Comparison of ENCODE assay signal across 35 cellular contexts in genomic region chr11:45224766-45225165, GRCh38.
"Had no signal": no experiment of that assay in that cellular context is flagged by ENCODE, and none has a peak within 500 bp of the region (broad histone marks: within the 10 kb centered on the region; RNA-seq: fewer than 3 reads in every experiment).

No MANE protein-coding gene starts in this region.

- H3K9me3 ChIP-seq: ascending aorta had no signal

- H3K4me3 Mint-ChIP-seq: activated CD4-positive, alpha-beta memory T cell treated with anti-CD3 and anti-CD28 coated beads, Interleukin-2, amount 10 ng/mL, durations not matched to agents 7 days and 5 days; activated CD4-positive, alpha-beta T cell treated with anti-CD3 and anti-CD28 coated beads for 36 hours; activated CD4-positive, alpha-beta T cell treated with anti-CD3 and anti-CD28 coated beads, Interleukin-2, amount 10 ng/mL, durations not matched to agents 7 days and 5 days; activated CD8-positive, alpha-beta memory T cell treated with anti-CD3 and anti-CD28 coated beads, Interleukin-2, amount 10 ng/mL, durations not matched to agents 7 days and 5 days; activated CD8-positive, alpha-beta T cell treated with anti-CD3 and anti-CD28 coated beads, Interleukin-2, amount 10 ng/mL, durations not matched to agents 7 days and 5 days; activated naive CD4-positive, alpha-beta T cell treated with anti-CD3 and anti-CD28 coated beads, Interleukin-2, amount 10 ng/mL, durations not matched to agents 7 days and 5 days; activated naive CD4-positive, alpha-beta T cell treated with anti-CD3 and anti-CD28 coated beads, Interleukin-2, amount 50 U/mL, for 24 hours; activated naive CD8-positive, alpha-beta T cell; activated naive CD8-positive, alpha-beta T cell treated with anti-CD3 and anti-CD28 coated beads, Interleukin-2, amount 10 ng/mL, durations not matched to agents 7 days and 5 days; activated naive CD8-positive, alpha-beta T cell treated with anti-CD3 and anti-CD28 coated beads, Interleukin-2, amount 50 U/mL, for 24 hours; activated T-cell treated with anti-CD3 and anti-CD28 coated beads, Interleukin-2, amount 50 U/mL, for 24 hours; brain; central memory CD8-positive, alpha-beta T cell; T-helper 1 cell treated with Interleukin-12 subunit alpha and Interleukin-12 subunit beta and Interleukin-4 antibody, amounts not matched to agents 30 μg/mL and 1 μg/mL, for 36 hours; T-helper 2 cell treated with Interferon-gamma antibody and Interleukin-4, amounts not matched to agents 5 μg/mL and 100 μg/mL, for 36 hours; WTC11 had no signal

- H3K4me1 ChIP-seq: ascending aorta had no signal

- DNase-seq: activated CD4-positive, alpha-beta memory T cell treated with anti-CD3 and anti-CD28 coated beads, Interleukin-2, amount 10 ng/mL, durations not matched to agents 7 days and 5 days; activated CD4-positive, alpha-beta T cell treated with anti-CD3 and anti-CD28 coated beads for 1 hour; activated CD4-positive, alpha-beta T cell treated with anti-CD3 and anti-CD28 coated beads for 36 hours; activated CD4-positive, alpha-beta T cell treated with anti-CD3 and anti-CD28 coated beads for 48 hours; activated CD4-positive, alpha-beta T cell treated with anti-CD3 and anti-CD28 coated beads, Interleukin-2, amount 10 ng/mL, durations not matched to agents 7 days and 5 days; activated CD4-positive, alpha-beta T cell treated with anti-CD3 and anti-CD28 coated beads, Interleukin-2, amount 50 U/mL, for 48 hours; activated CD4-positive, CD25-positive, alpha-beta regulatory T cell; activated CD8-positive, alpha-beta memory T cell treated with anti-CD3 and anti-CD28 coated beads for 24 hours; activated CD8-positive, alpha-beta memory T cell treated with anti-CD3 and anti-CD28 coated beads, Interleukin-2, amount 10 ng/mL, durations not matched to agents 7 days and 5 days; activated CD8-positive, alpha-beta memory T cell treated with anti-CD3 and anti-CD28 coated beads, Interleukin-2, amount 50 U/mL, for 48 hours; activated CD8-positive, alpha-beta T cell treated with anti-CD3 and anti-CD28 coated beads, Interleukin-2, amount 10 ng/mL, durations not matched to agents 7 days and 5 days; activated gamma-delta T cell; activated naive CD4-positive, alpha-beta T cell treated with anti-CD3 and anti-CD28 coated beads, Interleukin-2, amount 10 ng/mL, durations not matched to agents 7 days and 5 days; activated naive CD4-positive, alpha-beta T cell treated with Interleukin-2 at 50 U/mL for 16 hours; activated naive CD8-positive, alpha-beta T cell treated with anti-CD3 and anti-CD28 coated beads, Interleukin-2, amount 10 ng/mL, durations not matched to agents 7 days and 5 days; activated naive CD8-positive, alpha-beta T cell treated with anti-CD3 and anti-CD28 coated beads, Interleukin-2, amount 50 U/mL, for 24 hours; activated T-cell treated with anti-CD3 and anti-CD28 coated beads, Interleukin-2, amount 50 U/mL, for 24 hours; activated T-cell treated with anti-CD3 and anti-CD28 coated beads, Interleukin-2, amount 50 U/mL, for 48 hours; amygdala; anterior cingulate cortex; caudate nucleus; SW 1271; T-helper 1 cell; T-helper 9 cell had no signal

- H3K9me3 Mint-ChIP-seq: activated CD4-positive, alpha-beta memory T cell treated with anti-CD3 and anti-CD28 coated beads, Interleukin-2, amount 10 ng/mL, durations not matched to agents 7 days and 5 days; activated CD4-positive, alpha-beta T cell treated with anti-CD3 and anti-CD28 coated beads, Interleukin-2, amount 10 ng/mL, durations not matched to agents 7 days and 5 days; activated naive CD4-positive, alpha-beta T cell treated with anti-CD3 and anti-CD28 coated beads, Interleukin-2, amount 10 ng/mL, durations not matched to agents 7 days and 5 days; activated naive CD4-positive, alpha-beta T cell treated with anti-CD3 and anti-CD28 coated beads, Interleukin-2, amount 50 U/mL, for 24 hours; activated naive CD8-positive, alpha-beta T cell treated with anti-CD3 and anti-CD28 coated beads, Interleukin-2, amount 10 ng/mL, durations not matched to agents 7 days and 5 days; activated naive CD8-positive, alpha-beta T cell treated with anti-CD3 and anti-CD28 coated beads, Interleukin-2, amount 50 U/mL, for 24 hours; activated T-cell treated with anti-CD3 and anti-CD28 coated beads, Interleukin-2, amount 50 U/mL, for 24 hours; activated T-helper 2 cell treated with anti-CD3 and anti-CD28 coated beads, Interferon-gamma antibody, Interleukin-2, Interleukin-4, amounts not matched to agents 10 μg/mL and 5 μg/mL and 100 μg/mL, durations not matched to agents 14 hours and 24 hours and 36 hours; central memory CD8-positive, alpha-beta T cell; T-helper 1 cell treated with Interleukin-12 subunit alpha and Interleukin-12 subunit beta and Interleukin-4 antibody, amounts not matched to agents 30 μg/mL and 1 μg/mL, for 36 hours; T-helper 2 cell treated with Interferon-gamma antibody and Interleukin-4, amounts not matched to agents 5 μg/mL and 100 μg/mL, for 36 hours; WTC11 had no signal

- H3K36me3 Mint-ChIP-seq: activated CD8-positive, alpha-beta memory T cell treated with anti-CD3 and anti-CD28 coated beads, Interleukin-2, amount 10 ng/mL, durations not matched to agents 7 days and 5 days; activated naive CD4-positive, alpha-beta T cell treated with anti-CD3 and anti-CD28 coated beads, Interleukin-2, amount 10 ng/mL, durations not matched to agents 7 days and 5 days had no signal

- H3K4me1 Mint-ChIP-seq: activated CD4-positive, alpha-beta memory T cell treated with anti-CD3 and anti-CD28 coated beads, Interleukin-2, amount 10 ng/mL, durations not matched to agents 7 days and 5 days; activated CD4-positive, alpha-beta T cell treated with anti-CD3 and anti-CD28 coated beads for 36 hours; activated CD4-positive, alpha-beta T cell treated with anti-CD3 and anti-CD28 coated beads, Interleukin-2, amount 10 ng/mL, durations not matched to agents 7 days and 5 days; activated naive CD4-positive, alpha-beta T cell treated with anti-CD3 and anti-CD28 coated beads, Interleukin-2, amount 10 ng/mL, durations not matched to agents 7 days and 5 days; activated naive CD4-positive, alpha-beta T cell treated with anti-CD3 and anti-CD28 coated beads, Interleukin-2, amount 50 U/mL, for 24 hours; activated naive CD8-positive, alpha-beta T cell treated with anti-CD3 and anti-CD28 coated beads, Interleukin-2, amount 50 U/mL, for 24 hours; brain; central memory CD8-positive, alpha-beta T cell; WTC11 had no signal

- H3K4me3 ChIP-seq: ascending aorta, cardiac muscle cell had no signal

- H3K27me3 Mint-ChIP-seq: activated CD4-positive, alpha-beta memory T cell treated with anti-CD3 and anti-CD28 coated beads, Interleukin-2, amount 10 ng/mL, durations not matched to agents 7 days and 5 days; activated CD4-positive, alpha-beta T cell treated with anti-CD3 and anti-CD28 coated beads for 36 hours; activated CD4-positive, alpha-beta T cell treated with anti-CD3 and anti-CD28 coated beads, Interleukin-2, amount 10 ng/mL, durations not matched to agents 7 days and 5 days; activated CD8-positive, alpha-beta memory T cell treated with anti-CD3 and anti-CD28 coated beads, Interleukin-2, amount 10 ng/mL, durations not matched to agents 7 days and 5 days; activated naive CD4-positive, alpha-beta T cell treated with anti-CD3 and anti-CD28 coated beads, Interleukin-2, amount 50 U/mL, for 24 hours; activated naive CD8-positive, alpha-beta T cell; activated naive CD8-positive, alpha-beta T cell treated with anti-CD3 and anti-CD28 coated beads, Interleukin-2, amount 10 ng/mL, durations not matched to agents 7 days and 5 days; activated naive CD8-positive, alpha-beta T cell treated with anti-CD3 and anti-CD28 coated beads, Interleukin-2, amount 50 U/mL, for 24 hours; activated T-cell treated with anti-CD3 and anti-CD28 coated beads, Interleukin-2, amount 50 U/mL, for 24 hours; brain; central memory CD8-positive, alpha-beta T cell had no signal

- H3K27ac ChIP-seq: ascending aorta, cardiac muscle cell, VCaP had no signal

- H3K27ac Mint-ChIP-seq: activated CD4-positive, alpha-beta memory T cell treated with anti-CD3 and anti-CD28 coated beads, Interleukin-2, amount 10 ng/mL, durations not matched to agents 7 days and 5 days; activated CD4-positive, alpha-beta T cell treated with anti-CD3 and anti-CD28 coated beads for 36 hours; activated CD4-positive, alpha-beta T cell treated with anti-CD3 and anti-CD28 coated beads, Interleukin-2, amount 10 ng/mL, durations not matched to agents 7 days and 5 days; activated CD8-positive, alpha-beta memory T cell treated with anti-CD3 and anti-CD28 coated beads, Interleukin-2, amount 10 ng/mL, durations not matched to agents 7 days and 5 days; activated CD8-positive, alpha-beta T cell treated with anti-CD3 and anti-CD28 coated beads, Interleukin-2, amount 10 ng/mL, durations not matched to agents 7 days and 5 days; activated naive CD4-positive, alpha-beta T cell treated with anti-CD3 and anti-CD28 coated beads, Interleukin-2, amount 10 ng/mL, durations not matched to agents 7 days and 5 days; activated naive CD4-positive, alpha-beta T cell treated with anti-CD3 and anti-CD28 coated beads, Interleukin-2, amount 50 U/mL, for 24 hours; activated naive CD8-positive, alpha-beta T cell; activated naive CD8-positive, alpha-beta T cell treated with anti-CD3 and anti-CD28 coated beads, Interleukin-2, amount 10 ng/mL, durations not matched to agents 7 days and 5 days; activated naive CD8-positive, alpha-beta T cell treated with anti-CD3 and anti-CD28 coated beads, Interleukin-2, amount 50 U/mL, for 24 hours; activated T-cell treated with anti-CD3 and anti-CD28 coated beads, Interleukin-2, amount 50 U/mL, for 24 hours; activated T-helper 2 cell treated with anti-CD3 and anti-CD28 coated beads, Interferon-gamma antibody, Interleukin-2, Interleukin-4, amounts not matched to agents 10 μg/mL and 5 μg/mL and 100 μg/mL, durations not matched to agents 14 hours and 24 hours and 36 hours; T-helper 1 cell treated with Interleukin-12 subunit alpha and Interleukin-12 subunit beta and Interleukin-4 antibody, amounts not matched to agents 30 μg/mL and 1 μg/mL, for 36 hours; T-helper 2 cell treated with Interferon-gamma antibody and Interleukin-4, amounts not matched to agents 5 μg/mL and 100 μg/mL, for 36 hours; WTC11 had no signal

- H3K27me3 ChIP-seq: ascending aorta, cardiac muscle cell had no signal
